ENCODE assay signal across 2 cellular contexts in the genomic region with DNA sequence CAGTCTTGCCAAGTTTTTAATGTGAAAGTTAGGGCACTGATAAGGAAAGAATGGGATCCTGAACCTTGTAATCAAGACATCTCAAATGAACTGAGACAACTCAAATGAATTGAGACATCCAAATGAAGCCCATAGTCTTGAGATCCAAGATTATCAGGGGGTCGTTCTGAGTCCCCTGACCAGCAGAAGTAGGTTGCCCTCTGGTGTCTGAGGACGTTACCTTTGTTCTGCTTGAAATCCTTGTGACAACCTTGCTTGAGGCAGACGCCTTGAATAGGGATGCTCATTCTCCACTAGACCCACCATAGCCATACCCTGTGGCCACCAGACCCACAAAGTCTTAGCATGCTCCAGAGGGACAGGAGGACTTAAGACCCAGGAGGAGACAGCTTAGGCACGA.
A peak's percentile ranks its signal among the peaks of the same experiment; 100 is the strongest.
TF ChIP-seq lines count a peak whose summit lies in the region.

No MANE protein-coding gene starts in this region.

TF ChIP-seq in HepG2, 621 proteins besides CTCF, POLR2A, EP300 and RAD21:
- TF ChIP-seq ZNF510 (CRISPR knock-in tag; IDR thresholded peaks at IDR 0.05; ENCODE audit: low read depth) (no peak), STAG1 (CRISPR knock-in tag; IDR thresholded peaks at IDR 0.05) (peak; percentile 34; the same call in 1 of the 2 replicates)

TF ChIP-seq in H1, 55 proteins besides CTCF, POLR2A, EP300 and RAD21:
- no peak for TF ChIP-seq TAF7 (optimal IDR thresholded peaks at IDR 0.05; ENCODE audit: borderline replicate concordance, low read depth, low read length)
- no peak for TF ChIP-seq BRCA1 (IDR thresholded peaks at IDR 0.05; ENCODE audit: low read depth, low read length)
- TF ChIP-seq ASH2L (IDR thresholded peaks at IDR 0.05; ENCODE audit: low read length) = no peak
- no peak for TF ChIP-seq HDAC2 (IDR thresholded peaks at IDR 0.05; ENCODE audit: borderline replicate concordance in 1 of 2, low read depth in 2 of 2, low read length in 2 of 2)
- TF ChIP-seq TCF12 (IDR thresholded peaks at IDR 0.05; ENCODE audit: low read depth, low read length) = no peak
- no peak for TF ChIP-seq SRF (IDR thresholded peaks at IDR 0.05; ENCODE audit: low read depth, low read length)
- no peak for TF ChIP-seq ZNF274 (IDR thresholded peaks at IDR 0.05; ENCODE audit: borderline replicate concordance, extremely low read depth, low read length)
- no peak for TF ChIP-seq BCL11A (IDR thresholded peaks at IDR 0.05; ENCODE audit: low read depth in 2 of 2, low read length in 2 of 2)
- TF ChIP-seq NANOG (IDR thresholded peaks at IDR 0.05; ENCODE audit: insufficient read depth, low read depth, low read length, poor library complexity, severe bottlenecking) = no peak
- no peak for TF ChIP-seq ATF2 (IDR thresholded peaks at IDR 0.05; ENCODE audit: low read length)
- no peak for TF ChIP-seq CTBP2 (IDR thresholded peaks at IDR 0.05; ENCODE audit: borderline replicate concordance, insufficient read depth, insufficient read length, low read length)
- TF ChIP-seq NRF1 (IDR thresholded peaks at IDR 0.05; ENCODE audit: low read depth, low read length) = no peak
